ENCODE assay signal across 8 cellular contexts in genomic region chr22:42270512-42271190, GRCh38. TPM values are rescaled to one million over a fixed set of nuclear protein-coding genes. Genes with fewer than 3 reads are reported as not detected.
A peak's percentile ranks its signal among the peaks of the same experiment; 100 is the strongest.
DNase-seq lines count a peak whose midpoint lies in the region; ATAC-seq and TF ChIP-seq lines count a peak whose summit lies in the region.

TCF20 (minus strand) TSS chr22:42270653; CDS start chr22:42215305, 55,348 bp downstream.

- no TSS peak for BruUV-seq in Caco-2 (replicated peaks; lab: Mats Ljungman, UMichigan)

- ATAC-seq in GM19468 (IDR thresholded peaks at IDR 0.05; ENCODE audit: extremely low read depth, unreplicated experiment) (peak; percentile 49), natural killer cell (peak; percentile 85 to 93 (median 92))
- ATAC-seq in activated T-helper 17 cell treated with anti-CD3 and anti-CD28 coated beads, Interleukin-2, amount 50 U/mL, for 72 hours (replicated peaks), result peak; percentile 84

- peak in 1 of 2 experiments; percentile 22 for TF ChIP-seq CTCF in Caco-2 (IDR thresholded peaks at IDR 0.05; ENCODE audit: insufficient read depth in 1 of 2, low read depth in 1 of 2, low read length in 1 of 2, severe bottlenecking in 1 of 2, unreplicated experiment in 1 of 2)
- TF ChIP-seq CTCF in fibroblast of mammary gland (conservative IDR thresholded peaks at IDR 0.05; ENCODE audit: control insufficient read depth, insufficient read depth, low read depth, low read length), result no peak
- no peak for TF ChIP-seq CTCF in natural killer cell (IDR thresholded peaks at IDR 0.05)

- H3K27ac ChIP-seq in HUES48 (ENCODE audit: low read depth, low read length), result peak within 1 kb of the TSS; percentile 90

- peak within 1 kb of the TSS; percentile 97 for H3K4me3 ChIP-seq in Caco-2 (ENCODE audit: low read depth, low read length)
- peak within 1 kb of the TSS; percentile 73 for H3K4me3 ChIP-seq in HUES48 (ENCODE audit: low read depth, low read length)
- H3K4me3 ChIP-seq in fibroblast of mammary gland (ENCODE audit: control insufficient read depth, low read depth, low read length), result peak within 1 kb of the TSS; percentile 77

- H3K36me3 ChIP-seq in Caco-2 (ENCODE audit: control insufficient read depth, insufficient read depth, low read length) (no peaks in the 10 kb centered on the region), HUES48 (ENCODE audit: control insufficient read depth, insufficient read depth, low read length) (no peaks in the 10 kb centered on the region)

- peaks cover 13% of the 10 kb centered on the region for H3K4me1 Mint-ChIP-seq in Caco-2 (ENCODE audit: low read depth, unreplicated experiment)
- peaks cover 14% of the 10 kb centered on the region for H3K4me1 Mint-ChIP-seq in activated T-helper 17 cell treated with anti-CD3 and anti-CD28 coated beads, Interleukin-2, amount 50 U/mL, for 72 hours
- peaks cover 19% of the 10 kb centered on the region in 2 donors for H3K4me1 Mint-ChIP-seq in natural killer cell

- H3K4me3 Mint-ChIP-seq in Caco-2 (ENCODE audit: unreplicated experiment) (peak within 1 kb of the TSS; percentile 95), natural killer cell (peak within 1 kb of the TSS; percentile 97)
- H3K4me3 Mint-ChIP-seq in activated T-helper 17 cell treated with anti-CD3 and anti-CD28 coated beads, Interleukin-2, amount 50 U/mL, for 72 hours, result peak within 1 kb of the TSS; percentile 90

- POLR2A ChIA-PET in Caco-2 (lab: Charles Lee), result interaction anchor here (0.5 to 1.1 kb wide), 2 partner anchors 41 to 98 kb away, joined by 4 read pairs; no protein-coding TSS in a partner anchor

- peak within 1 kb of the TSS; percentile 71; the same call in 1 of the 2 replicates for H3K9ac ChIP-seq in HUES48 (ENCODE audit: low read depth, low read length)

- H3K27me3 ChIP-seq in Caco-2 (replicated peaks; ENCODE audit: control insufficient read depth, insufficient read depth, low read length) (no peaks in the 10 kb centered on the region), HUES48 (ENCODE audit: control insufficient read depth, insufficient read depth, low read length) (no peaks in the 10 kb centered on the region)

- intact Hi-C loops in Caco-2 (cut with micrococcal nuclease; ENCODE audit: unreplicated experiment), result no loop called here
- intact Hi-C loops in natural killer cell (cut with micrococcal nuclease), result no loop called here

- H3K36me3 Mint-ChIP-seq in Caco-2 (ENCODE audit: insufficient read depth, unreplicated experiment), result peaks cover 47% of the 10 kb centered on the region
- peaks cover 38% of the 10 kb centered on the region for H3K36me3 Mint-ChIP-seq in activated T-helper 17 cell treated with anti-CD3 and anti-CD28 coated beads, Interleukin-2, amount 50 U/mL, for 72 hours (ENCODE audit: low read depth)
- H3K36me3 Mint-ChIP-seq in natural killer cell, result no peaks in the 10 kb centered on the region

- H3K4me1 ChIP-seq in Caco-2 (peaks cover 16% of the 10 kb centered on the region), HUES48 (ENCODE audit: control insufficient read depth, insufficient read depth, low read length) (peaks cover 34% of the 10 kb centered on the region)

- H3K9me3 Mint-ChIP-seq in Caco-2 (ENCODE audit: unreplicated experiment), result no peaks in the 10 kb centered on the region
- no peaks in the 10 kb centered on the region for H3K9me3 Mint-ChIP-seq in activated T-helper 17 cell treated with anti-CD3 and anti-CD28 coated beads, Interleukin-2, amount 50 U/mL, for 72 hours
- no peaks in the 10 kb centered on the region for H3K9me3 Mint-ChIP-seq in natural killer cell

- H3K27ac Mint-ChIP-seq in Caco-2 (ENCODE audit: unreplicated experiment) (peak within 1 kb of the TSS; percentile 79), natural killer cell (peak within 1 kb of the TSS; percentile 87 to 88)
- peak within 1 kb of the TSS; percentile 81 for H3K27ac Mint-ChIP-seq in activated T-helper 17 cell treated with anti-CD3 and anti-CD28 coated beads, Interleukin-2, amount 50 U/mL, for 72 hours

- no peaks in the 10 kb centered on the region for H3K9me3 ChIP-seq in Caco-2
- no peaks in the 10 kb centered on the region for H3K9me3 ChIP-seq in HUES48 (ENCODE audit: control insufficient read depth, insufficient read depth, low read length)

- H3K27me3 Mint-ChIP-seq in Caco-2 (ENCODE audit: insufficient read depth, unreplicated experiment) (no peaks in the 10 kb centered on the region), natural killer cell (ENCODE audit: low read depth in 2 of 2) (no peaks in the 10 kb centered on the region)
- H3K27me3 Mint-ChIP-seq in activated T-helper 17 cell treated with anti-CD3 and anti-CD28 coated beads, Interleukin-2, amount 50 U/mL, for 72 hours, result no peaks in the 10 kb centered on the region

- CTCF ChIA-PET in Caco-2 (lab: Charles Lee), result no interaction called here

- DNase-seq in Caco-2 (peak; percentile 84), RPMI7951 (ENCODE audit: low read depth) (peak; percentile 70), fibroblast of mammary gland (ENCODE audit: low read depth) (peak; percentile 54), natural killer cell (peak; percentile 78)
- DNase-seq in stimulated activated naive CD4-positive, alpha-beta T cell (lab: John Stamatoyannopoulos, UW), result peak; percentile 67 to 77 (median 74)

RNA-seq across cellular contexts. Expression of gene TCF20, which starts in this region (rescaled TPM):
- total RNA-seq in Caco-2 (2022) (81.7 and 82.7 TPM in 2 replicates), natural killer cell (10 to 100 TPM; 57.8 to 70.8 (median 69.1) TPM)
- total RNA-seq in RPMI7951 (2014; rRNA removed; shearing (Covaris generic)), result 12.5 and 13.9 TPM in 2 replicates
- 10 to 100 TPM; 61.2 to 72.5 TPM for total RNA-seq in activated T-helper 17 cell treated with anti-CD3 and anti-CD28 coated beads, Interleukin-2, amount 50 U/mL, for 72 hours

Comparison
In these comparisons a context has a peak if more than half of its experiments do, and no peak if none do; other contexts are left out.
1. Peak in every context shown above with its lines: DNase-seq, ATAC-seq, H3K4me3 ChIP-seq and H3K27ac ChIP-seq.